Comparison of ENCODE assay signal across 27 cellular contexts in genomic region chrX:84168095-84168494, GRCh38. TPM values are rescaled to one million over a fixed set of nuclear protein-coding genes. Genes with fewer than 3 reads are reported as not detected.
DNase-seq lines count a peak whose midpoint lies in the region; ATAC-seq, FAIRE-seq and TF ChIP-seq lines count a peak whose summit lies in the region.
"Had no signal": no experiment of that assay in that cellular context is flagged by ENCODE, and none has a peak within 500 bp of the region (broad histone marks: within the 10 kb centered on the region; RNA-seq: fewer than 3 reads in every experiment).

No MANE protein-coding gene starts in this region.

- peak; percentile 98 for FAIRE-seq in A549 (lab: Jason Lieb, UNC)
- FAIRE-seq: keratinocyte had no signal

- H3K36me3 ChIP-seq in right atrium auricular region, result no peaks in the 10 kb centered on the region
- H3K36me3 ChIP-seq: BLaER1, Peyer's patch, uterus had no signal

- H3K27me3 ChIP-seq in right atrium auricular region, result no peaks in the 10 kb centered on the region
- H3K27me3 ChIP-seq: Peyer's patch, uterus had no signal

- H3K27ac ChIP-seq in A549, result no peak overlapping the region
- H3K27ac ChIP-seq in right atrium auricular region, result no peak overlapping the region
- H3K27ac ChIP-seq: BLaER1, Peyer's patch, uterus had no signal

- no peaks in the 10 kb centered on the region for H3K9me3 ChIP-seq in A549
- H3K9me3 ChIP-seq in T-helper 17 cell (ENCODE audit: control insufficient read depth, low read length, poor library complexity, severe bottlenecking), result no peaks in the 10 kb centered on the region
- no peaks in the 10 kb centered on the region for H3K9me3 ChIP-seq in right atrium auricular region
- H3K9me3 ChIP-seq: BLaER1, Peyer's patch, uterus had no signal

- peak overlapping the region; percentile 97 for H3K27ac Mint-ChIP-seq in HFFc6
- H3K27ac Mint-ChIP-seq in T-helper 17 cell, result peak overlapping the region; percentile 16
- no peak overlapping the region for H3K27ac Mint-ChIP-seq in natural killer cell treated with Interleukin-12 subunit alpha and Interleukin-12 subunit beta and Interleukin-15 and Interleukin-18, amount 100 ng/mL, for 72 hours
- H3K27ac Mint-ChIP-seq: activated CD8-positive, alpha-beta T cell treated with anti-CD3 and anti-CD28 coated beads, Interleukin-2, amount 10 ng/mL, durations not matched to agents 7 days and 5 days; endodermal cell; GM23338; memory B cell had no signal

- peak overlapping the region; percentile 63 for H3K4me2 ChIP-seq in A549
- H3K4me2 ChIP-seq: BLaER1, GM23338 had no signal

- no peak for TF ChIP-seq EP300 in A549 (IDR thresholded peaks at IDR 0.05)

- H3K4me1 Mint-ChIP-seq in HFFc6 (ENCODE audit: low read depth), result peaks cover 61% of the 10 kb centered on the region
- no peaks in the 10 kb centered on the region for H3K4me1 Mint-ChIP-seq in T-helper 17 cell
- no peaks in the 10 kb centered on the region for H3K4me1 Mint-ChIP-seq in natural killer cell treated with Interleukin-12 subunit alpha and Interleukin-12 subunit beta and Interleukin-15 and Interleukin-18, amount 100 ng/mL, for 72 hours (ENCODE audit: low read depth in 2 of 2)
- H3K4me1 Mint-ChIP-seq: endodermal cell, memory B cell had no signal

- TF ChIP-seq POLR2A in A549 (IDR thresholded peaks at IDR 0.05; ENCODE audit: low read length), result no peak

- peak; percentile 62 to 83; a peak in 4 of 6 replicates for ATAC-seq in A549
- ATAC-seq in T-helper 17 cell, result no peak
- no peak for ATAC-seq in HG03175 (IDR thresholded peaks at IDR 0.05; ENCODE audit: unreplicated experiment)
- no peak for ATAC-seq in natural killer cell treated with Interleukin-12 subunit alpha and Interleukin-12 subunit beta and Interleukin-15 and Interleukin-18, amount 100 ng/mL, for 72 hours
- ATAC-seq: activated CD8-positive, alpha-beta T cell treated with anti-CD3 and anti-CD28 coated beads, Interleukin-2, amount 10 ng/mL, durations not matched to agents 7 days and 5 days; GM23338; right cardiac atrium had no signal

- DNase-seq in A549 (ENCODE audit: low read depth in 1 of 2, low spot score in 1 of 2) (peak in 1 of 2 experiments; percentile 29), HFFc6 (peak; percentile 48), T-helper 17 cell (no peak), fibroblast of mammary gland (ENCODE audit: low read depth) (peak; percentile 56), GM20000 (ENCODE audit: low spot score) (no peak), right atrium auricular region (ENCODE audit: low spot score) (no peak)
- DNase-seq in natural killer cell treated with Interleukin-12 subunit alpha and Interleukin-12 subunit beta and Interleukin-15 and Interleukin-18, amount 100 ng/mL, for 72 hours (ENCODE audit: low spot score), result no peak
- DNase-seq: activated CD8-positive, alpha-beta T cell treated with anti-CD3 and anti-CD28 coated beads, Interleukin-2, amount 10 ng/mL, durations not matched to agents 7 days and 5 days; activated naive CD4-positive, alpha-beta T cell treated with anti-CD3 and anti-CD28 coated beads, Interleukin-2, amount 50 U/mL, for 16 hours; activated T-cell treated with anti-CD3 and anti-CD28 coated beads, Interleukin-2, amount 50 U/mL, for 48 hours; endodermal cell; foreskin melanocyte; GDM1; Kasumi-1; NCI-H1048; NCI-H2081 treated with DMSO at 0.1 percent for 48 hours; NCI-H446 treated with DMSO at 0.1 percent for 48 hours; Peyer's patch; right cardiac atrium; T1000; uterus had no signal

- H3K4me3 Mint-ChIP-seq in HFFc6 (peak overlapping the region; percentile 67), T-helper 17 cell (no peak overlapping the region)
- no peak overlapping the region for H3K4me3 Mint-ChIP-seq in natural killer cell treated with Interleukin-12 subunit alpha and Interleukin-12 subunit beta and Interleukin-15 and Interleukin-18, amount 100 ng/mL, for 72 hours
- H3K4me3 Mint-ChIP-seq: activated CD8-positive, alpha-beta T cell treated with anti-CD3 and anti-CD28 coated beads, Interleukin-2, amount 10 ng/mL, durations not matched to agents 7 days and 5 days; endodermal cell; GM23338; memory B cell had no signal

- H3K36me3 Mint-ChIP-seq in HFFc6 (ENCODE audit: low read depth) (no peaks in the 10 kb centered on the region), T-helper 17 cell (ENCODE audit: low read depth) (no peaks in the 10 kb centered on the region)
- no peaks in the 10 kb centered on the region for H3K36me3 Mint-ChIP-seq in natural killer cell treated with Interleukin-12 subunit alpha and Interleukin-12 subunit beta and Interleukin-15 and Interleukin-18, amount 100 ng/mL, for 72 hours
- H3K36me3 Mint-ChIP-seq: memory B cell had no signal

- H3K4me1 ChIP-seq in A549 (peaks cover 34% of the 10 kb centered on the region), right atrium auricular region (no peaks in the 10 kb centered on the region)
- H3K4me1 ChIP-seq: BLaER1, Peyer's patch, uterus had no signal

- TF ChIP-seq RAD21 in A549 (conservative IDR thresholded peaks at IDR 0.05 in 1 of 2, IDR thresholded peaks at IDR 0.05 in 1 of 2), result no peak

- no peaks in the 10 kb centered on the region for H3K9me3 Mint-ChIP-seq in HFFc6
- peaks cover 4% of the 10 kb centered on the region for H3K9me3 Mint-ChIP-seq in natural killer cell treated with Interleukin-12 subunit alpha and Interleukin-12 subunit beta and Interleukin-15 and Interleukin-18, amount 100 ng/mL, for 72 hours
- H3K9me3 Mint-ChIP-seq: GM23338, memory B cell had no signal

- POLR2A ChIA-PET in A549 (lab: Yijun Ruan, JAX), result no interaction called here

- CTCF ChIA-PET in A549 (lab: Yijun Ruan, JAX), result no interaction called here

- 5% methylated on average over 2 of the region's 2 CpGs for WGBS in A549 (ENCODE audit: missing lambda C conversion rate)

- H3K27me3 Mint-ChIP-seq in HFFc6 (ENCODE audit: insufficient read depth) (no peaks in the 10 kb centered on the region), T-helper 17 cell (no peaks in the 10 kb centered on the region)
- H3K27me3 Mint-ChIP-seq in natural killer cell treated with Interleukin-12 subunit alpha and Interleukin-12 subunit beta and Interleukin-15 and Interleukin-18, amount 100 ng/mL, for 72 hours, result no peaks in the 10 kb centered on the region
- H3K27me3 Mint-ChIP-seq: memory B cell had no signal

- TF ChIP-seq CTCF in A549 (IDR thresholded peaks at IDR 0.05) (no peak), HFFc6 (IDR thresholded peaks at IDR 0.05) (no peak), fibroblast of mammary gland (conservative IDR thresholded peaks at IDR 0.05; ENCODE audit: control insufficient read depth, insufficient read depth, low read depth, low read length) (no peak), GM20000 (IDR thresholded peaks at IDR 0.05; ENCODE audit: extremely low read depth, missing control alignments) (no peak), right atrium auricular region (IDR thresholded peaks at IDR 0.05) (no peak)

- no peak overlapping the region for H3K4me3 ChIP-seq in A549
- H3K4me3 ChIP-seq in fibroblast of mammary gland (ENCODE audit: control insufficient read depth, low read depth, low read length), result no peak overlapping the region
- H3K4me3 ChIP-seq in right atrium auricular region, result no peak overlapping the region
- H3K4me3 ChIP-seq: BLaER1, GM23338, Peyer's patch, uterus had no signal

TF ChIP-seq in A549, 52 proteins besides CTCF, POLR2A, EP300 and RAD21 (continues in another document):
- TF ChIP-seq FOSL2 (IDR thresholded peaks at IDR 0.05), result 0 out of 2 replicates have a peak, but pooled peaks have one; percentile 15
- peak; percentile 59 for TF ChIP-seq FOSL2 (CRISPR knock-in tag; IDR thresholded peaks at IDR 0.05)
- TF ChIP-seq RARB (CRISPR knock-in tag; IDR thresholded peaks at IDR 0.05), result no peak
- TF ChIP-seq GATA3 (IDR thresholded peaks at IDR 0.05; ENCODE audit: borderline replicate concordance), result peak; percentile 15; the same call in 1 of the 2 replicates
- no peak for TF ChIP-seq EHF (CRISPR knock-in tag; IDR thresholded peaks at IDR 0.05)
- TF ChIP-seq ATOH8 (CRISPR knock-in tag; IDR thresholded peaks at IDR 0.05; ENCODE audit: low read depth), result no peak
- TF ChIP-seq ZFP36 (IDR thresholded peaks at IDR 0.05; ENCODE audit: borderline replicate concordance, partially characterized antibody), result no peak
- no peak for TF ChIP-seq ZNF302 (CRISPR knock-in tag; IDR thresholded peaks at IDR 0.05)
- no peak for TF ChIP-seq HMGXB4 (CRISPR knock-in tag; IDR thresholded peaks at IDR 0.05; ENCODE audit: borderline replicate concordance)
- no peak for TF ChIP-seq CEBPB (IDR thresholded peaks at IDR 0.05)
- TF ChIP-seq FOSB (CRISPR knock-in tag; IDR thresholded peaks at IDR 0.05), result no peak
- no peak for TF ChIP-seq CHD4 (IDR thresholded peaks at IDR 0.05; ENCODE audit: borderline replicate concordance)

RNA-seq across cellular contexts. Expression of gene RPS6KA6, which starts 19.9 kb away (rescaled TPM):
- polyA plus RNA-seq in A549 (2011; rRNA removed), result 10.8 and 11.3 TPM in 2 replicates
- polyA plus RNA-seq in A549 (2012; cell fraction: cytosol; rRNA removed), result 1.2 and 1.3 TPM in 2 replicates
- 1.0 and 1.4 TPM in 2 replicates for polyA plus RNA-seq in A549 (2012; cell fraction: nucleus; rRNA removed)
- 4.3 to 5.1 TPM (median 4.6 TPM) in 3 replicates for polyA plus RNA-seq in A549 (2017; fragmentation: RNase III; extraction: RNeasy Plus Mini Kit Qiagen cat#74134 plus additional on column Dnase treatment)
- 4.3 and 4.4 TPM in 2 replicates for polyA minus RNA-seq in A549 (2011; rRNA and poly(A)+ RNA removed)
- 1 to 10 TPM; 5.3 to 8.0 (median 5.9) TPM for total RNA-seq in HFFc6 (2021; fragmentation: NEBNext Ultra II Directional; extraction: Animal tissue kit (Norgen Biotek cat#: 25700))
- under 1 TPM; 0.05 to 0.30 TPM for total RNA-seq in T-helper 17 cell
- total RNA-seq in right atrium auricular region, result 1 to 10 TPM; 1.4 to 1.7 TPM
- not detected for total RNA-seq in natural killer cell treated with Interleukin-12 subunit alpha and Interleukin-12 subunit beta and Interleukin-15 and Interleukin-18, amount 100 ng/mL, for 72 hours
- total RNA-seq: A172; activated CD8-positive, alpha-beta T cell treated with anti-CD3 and anti-CD28 coated beads, Interleukin-2, amount 10 ng/mL, durations not matched to agents 7 days and 5 days had no signal

Comparison
In these comparisons a context has a peak if more than half of its experiments do, and no peak if none do; other contexts are left out.
1. ATAC-seq: peak in A549 (2 of 2); none in T-helper 17 cell (single experiment), HG03175 (single experiment) and natural killer cell treated with Interleukin-12 subunit alpha and Interleukin-12 subunit beta and Interleukin-15 and Interleukin-18, amount 100 ng/mL, for 72 hours (0 of 2).
2. DNase-seq: peak in HFFc6 (single experiment) and fibroblast of mammary gland (single experiment); none in T-helper 17 cell (0 of 3), GM20000 (single experiment), right atrium auricular region (single experiment) and natural killer cell treated with Interleukin-12 subunit alpha and Interleukin-12 subunit beta and Interleukin-15 and Interleukin-18, amount 100 ng/mL, for 72 hours (single experiment).
3. H3K27ac Mint-ChIP-seq: peak in HFFc6 (single experiment) and T-helper 17 cell (single experiment); none in natural killer cell treated with Interleukin-12 subunit alpha and Interleukin-12 subunit beta and Interleukin-15 and Interleukin-18, amount 100 ng/mL, for 72 hours (0 of 2).